Comparison of ENCODE assay signal across 8 cellular contexts in genomic region chr9:36407122-36407723, GRCh38. TPM values are rescaled to one million over a fixed set of nuclear protein-coding genes. Genes with fewer than 3 reads are reported as not detected.
DNase-seq lines count a peak whose midpoint lies in the region; ATAC-seq and TF ChIP-seq lines count a peak whose summit lies in the region.

No MANE protein-coding gene starts in this region.

- no TSS peak for BruUV-seq in PC-9 (replicated peaks; lab: Mats Ljungman, UMichigan)

- no peak for TF ChIP-seq EP300 in suprapubic skin (IDR thresholded peaks at IDR 0.05)

- no peaks in the 10 kb centered on the region for H3K79me2 ChIP-seq in PC-9 (ENCODE audit: low read depth)

- TF ChIP-seq CTCF in PC-9 (conservative IDR thresholded peaks at IDR 0.05) (peak; percentile 88), nephron (IDR thresholded peaks at IDR 0.05; ENCODE audit: unreplicated experiment in 3 of 3) (peak; percentile 93 to 96 (median 94)), suprapubic skin (IDR thresholded peaks at IDR 0.05) (peak; percentile 92 to 94)

- POLR2A ChIA-PET in PC-9 (lab: Charles Lee; ENCODE audit: unreplicated experiment): no interaction called here

- H3K4me3 Mint-ChIP-seq in IgD-negative memory B cell: peak overlapping the region in 1 of 4 donors; percentile 44
- no peak overlapping the region for H3K4me3 Mint-ChIP-seq in activated T-cell treated with anti-CD3 and anti-CD28 coated beads, Interleukin-2, amount 50 U/mL, for 4 hours
- H3K4me3 Mint-ChIP-seq in nephron: no peak overlapping the region

- no peaks in the 10 kb centered on the region for H4K20me1 ChIP-seq in PC-9 (ENCODE audit: insufficient read depth)

- H3K9me2 ChIP-seq in PC-9 (ENCODE audit: insufficient read depth): no peaks in the 10 kb centered on the region

- H3K27me3 ChIP-seq in PC-9 (ENCODE audit: insufficient read depth, low read depth) (no peaks in the 10 kb centered on the region), suprapubic skin (no peaks in the 10 kb centered on the region)

- H3K9me3 Mint-ChIP-seq in IgD-negative memory B cell: no peaks in the 10 kb centered on the region
- H3K9me3 Mint-ChIP-seq in activated T-cell treated with anti-CD3 and anti-CD28 coated beads, Interleukin-2, amount 50 U/mL, for 4 hours: no peaks in the 10 kb centered on the region
- no peaks in the 10 kb centered on the region for H3K9me3 Mint-ChIP-seq in nephron

- peak overlapping the region; percentile 2 to 90 (median 10) for H3K27ac Mint-ChIP-seq in IgD-negative memory B cell
- H3K27ac Mint-ChIP-seq in nephron: peak overlapping the region; percentile 17 to 60 (median 58)

- intact Hi-C loops in PC-9 (cut with micrococcal nuclease; ENCODE audit: unreplicated experiment): loop anchor here (1.0 kb wide), 3 partner anchors 43 to 322 kb away; no protein-coding TSS in a partner anchor

- no peak overlapping the region for H3K4me2 ChIP-seq in PC-9

- H3F3A ChIP-seq in PC-9 (ENCODE audit: insufficient read depth, low read depth): no peaks in the 10 kb centered on the region

- H3K9me3 ChIP-seq in PC-9 (ENCODE audit: insufficient read depth, low read depth) (no peaks in the 10 kb centered on the region), suprapubic skin (no peaks in the 10 kb centered on the region)

- H3K27ac ChIP-seq in PC-9: no peak overlapping the region
- H3K27ac ChIP-seq in suprapubic skin: no peak overlapping the region

- no peaks in the 10 kb centered on the region for H3K36me3 Mint-ChIP-seq in IgD-negative memory B cell
- peaks cover 2% of the 10 kb centered on the region for H3K36me3 Mint-ChIP-seq in activated T-cell treated with anti-CD3 and anti-CD28 coated beads, Interleukin-2, amount 50 U/mL, for 4 hours (ENCODE audit: insufficient read depth)
- no peaks in the 10 kb centered on the region for H3K36me3 Mint-ChIP-seq in nephron (ENCODE audit: low read depth)

- H3K4me1 ChIP-seq in PC-9 (replicated peaks; ENCODE audit: insufficient read depth): no peaks in the 10 kb centered on the region
- H3K4me1 ChIP-seq in suprapubic skin: peaks cover 18% of the 10 kb centered on the region

- CTCF ChIA-PET in PC-9 (lab: Charles Lee): interaction anchor here (0.6 to 1.0 kb wide), 6 partner anchors 43 to 149 kb away, joined by 3 to 7 read pairs (median 4); no protein-coding TSS in a partner anchor

- H3K4me3 ChIP-seq in PC-9: no peak overlapping the region
- H3K4me3 ChIP-seq in suprapubic skin: no peak overlapping the region

- ATAC-seq in activated T-cell treated with anti-CD3 and anti-CD28 coated beads, Interleukin-2, amount 50 U/mL, for 4 hours: peak; percentile 84 to 87
- ATAC-seq in GM18907 (IDR thresholded peaks at IDR 0.05; ENCODE audit: unreplicated experiment): no peak

- no peak overlapping the region for H2AFZ ChIP-seq in PC-9

- WGBS in suprapubic skin: 36% methylated on average over 4 of the region's 4 CpGs

- peaks cover 6 to 12% (median 10%) of the 10 kb centered on the region in 3 donors for H3K4me1 Mint-ChIP-seq in IgD-negative memory B cell
- peaks cover 12% of the 10 kb centered on the region for H3K4me1 Mint-ChIP-seq in activated T-cell treated with anti-CD3 and anti-CD28 coated beads, Interleukin-2, amount 50 U/mL, for 4 hours (ENCODE audit: low read depth)
- peaks cover 8% of the 10 kb centered on the region for H3K4me1 Mint-ChIP-seq in nephron

- DNase-seq in ELF-1 (ENCODE audit: low read depth, low spot score): peak; percentile 82
- DNase-seq in PC-9: peak; percentile 37 to 47
- peak; percentile 48 for DNase-seq in activated T-cell treated with anti-CD3 and anti-CD28 coated beads, Interleukin-2, amount 50 U/mL, for 4 hours
- peak; percentile 59 for DNase-seq in fibroblast of gingiva (ENCODE audit: low read depth)
- DNase-seq in suprapubic skin (ENCODE audit: low spot score in 2 of 2): no peak

- H3K27me3 Mint-ChIP-seq in IgD-negative memory B cell: no peaks in the 10 kb centered on the region
- H3K27me3 Mint-ChIP-seq in activated T-cell treated with anti-CD3 and anti-CD28 coated beads, Interleukin-2, amount 50 U/mL, for 4 hours (ENCODE audit: low read depth): no peaks in the 10 kb centered on the region
- H3K27me3 Mint-ChIP-seq in nephron (ENCODE audit: low read depth): no peaks in the 10 kb centered on the region

- H3K36me3 ChIP-seq in PC-9 (ENCODE audit: low read depth) (no peaks in the 10 kb centered on the region), suprapubic skin (no peaks in the 10 kb centered on the region)

- no peak for TF ChIP-seq POLR2A in suprapubic skin (IDR thresholded peaks at IDR 0.05)

RNA-seq across cellular contexts. Expression of gene RNF38, which starts 7.2 kb away (rescaled TPM):
- polyA plus RNA-seq in IgD-negative memory B cell: 18.5 TPM
- total RNA-seq in PC-9 (2021) (15.2 and 17.5 TPM in 2 replicates), suprapubic skin (10 to 100 TPM; 20.6 to 43.9 (median 28.1) TPM)
- total RNA-seq in activated T-cell treated with anti-CD3 and anti-CD28 coated beads, Interleukin-2, amount 50 U/mL, for 4 hours: 10 to 100 TPM; 29.8 to 32.0 (median 31.7) TPM

Comparison
In these comparisons a context has a peak if more than half of its experiments do, and no peak if none do; other contexts are left out.
1. DNase-seq: peak in ELF-1 (single experiment), PC-9 (2 of 2), activated T-cell treated with anti-CD3 and anti-CD28 coated beads, Interleukin-2, amount 50 U/mL, for 4 hours (single experiment) and fibroblast of gingiva (single experiment); none in suprapubic skin (0 of 2).
2. Peak in every context shown above with its lines, with median percentiles within 50 percentile points of each other: CTCF ChIP-seq.